8 cellular contexts compared by ENCODE assay signal in genomic region chr17:18224428-18225120, GRCh38. TPM values are rescaled to one million over a fixed set of nuclear protein-coding genes. Genes with fewer than 3 reads are reported as not detected.
A peak's percentile ranks its signal among the peaks of the same experiment; 100 is the strongest.
DNase-seq lines count a peak whose midpoint lies in the region; ATAC-seq, FAIRE-seq and TF ChIP-seq lines count a peak whose summit lies in the region.

No MANE protein-coding gene starts in this region.

- peaks cover 3% of the 10 kb centered on the region for H3K9me1 ChIP-seq in K562 (ENCODE audit: control insufficient read depth, insufficient read depth, low read length)

- H3K4me3 Mint-ChIP-seq in activated CD8-positive, alpha-beta memory T cell treated with anti-CD3 and anti-CD28 coated beads, Interleukin-2, amount 10 ng/mL, durations not matched to agents 7 days and 5 days: peak overlapping the region; percentile 68

- POLR2A ChIA-PET in K562 (lab: Yijun Ruan, JAX): no interaction called here

- H3K36me3 Mint-ChIP-seq in activated CD8-positive, alpha-beta memory T cell treated with anti-CD3 and anti-CD28 coated beads, Interleukin-2, amount 10 ng/mL, durations not matched to agents 7 days and 5 days: peaks cover 2% of the 10 kb centered on the region

- H3K9me3 ChIP-seq in K562 (replicated peaks; ENCODE audit: control insufficient read depth, insufficient read depth, low read depth, low read length) (no peaks in the 10 kb centered on the region), kidney (ENCODE audit: control insufficient read depth in 1 of 2, low read length in 2 of 2) (no peaks in the 10 kb centered on the region), transverse colon (no peaks in the 10 kb centered on the region)

- H3K27ac ChIP-seq in K562 (ENCODE audit: extremely low read depth, low read depth, low read length) (peak overlapping the region; percentile 27; the same call in 1 of the 3 replicates), kidney (ENCODE audit: low read depth in 2 of 2, low read length in 2 of 2) (no peak overlapping the region), transverse colon (peak overlapping the region; percentile 54 to 70 (median 60))

- peak overlapping the region; percentile 98 for H2AFZ ChIP-seq in K562 (ENCODE audit: low read depth, low read length)

- no peak for TF ChIP-seq RAD21 in K562 (CRISPR knock-in tag; conservative IDR thresholded peaks at IDR 0.05 in 1 of 2, IDR thresholded peaks at IDR 0.05 in 1 of 2)

- no peaks in the 10 kb centered on the region for H3K27me3 Mint-ChIP-seq in activated CD8-positive, alpha-beta memory T cell treated with anti-CD3 and anti-CD28 coated beads, Interleukin-2, amount 10 ng/mL, durations not matched to agents 7 days and 5 days

- H3K4me1 ChIP-seq in K562 (replicated peaks in 1 of 2; ENCODE audit: control insufficient read depth in 2 of 2, insufficient read depth in 2 of 2, low read length in 2 of 2) (peaks cover 4 to 32% of the 10 kb centered on the region in 2 experiments; a peak in 3 of 5 replicates), kidney (ENCODE audit: control insufficient read depth in 1 of 2, insufficient read depth in 1 of 2, low read depth in 1 of 2, low read length in 2 of 2) (peaks cover 6% of the 10 kb centered on the region in 2 donors), transverse colon (peaks cover 5 to 15% (median 14%) of the 10 kb centered on the region in 4 donors)

- H3K79me2 ChIP-seq in K562 (ENCODE audit: control insufficient read depth, insufficient read depth, low read length): peaks cover 8% of the 10 kb centered on the region; the same call in 2 of the 3 replicates

- no peak for TF ChIP-seq CTCF in K562 (IDR thresholded peaks at IDR 0.05 in 2 of 3, conservative IDR thresholded peaks at IDR 0.05 in 1 of 3; ENCODE audit: insufficient read depth in 2 of 3, low read depth in 1 of 3, low read length in 3 of 3)
- no peak for TF ChIP-seq CTCF in kidney (IDR thresholded peaks at IDR 0.05; ENCODE audit: borderline replicate concordance, extremely low read depth, insufficient read depth)
- no peak for TF ChIP-seq CTCF in transverse colon (IDR thresholded peaks at IDR 0.05)

- peak overlapping the region; percentile 77 for H3K4me2 ChIP-seq in K562 (ENCODE audit: insufficient read depth, low read length)

- no peak for DNase-seq in activated CD8-positive, alpha-beta memory T cell treated with anti-CD3 and anti-CD28 coated beads, Interleukin-2, amount 10 ng/mL, durations not matched to agents 7 days and 5 days
- no peak for DNase-seq in activated CD8-positive, alpha-beta memory T cell treated with anti-CD3 and anti-CD28 coated beads for 24 hours
- peak in 1 of 4 experiments; percentile 21 for DNase-seq in K562 (ENCODE audit: extremely low read depth in 1 of 4, low spot score in 3 of 4)
- no peak for DNase-seq in kidney
- no peak for DNase-seq in transverse colon
- no peak for DNase-seq in HuH-7.5 (ENCODE audit: low spot score)

- no peaks in the 10 kb centered on the region for H3K27me3 ChIP-seq in K562 (ENCODE audit: control insufficient read depth in 2 of 2, insufficient read depth in 2 of 2, low read length in 2 of 2)
- no peaks in the 10 kb centered on the region for H3K27me3 ChIP-seq in transverse colon

- no peaks in the 10 kb centered on the region for H3K36me3 ChIP-seq in K562 (ENCODE audit: control insufficient read depth, insufficient read depth, low read length)
- H3K36me3 ChIP-seq in kidney (ENCODE audit: control insufficient read depth in 1 of 2, insufficient read depth in 2 of 2, low read length in 2 of 2): no peaks in the 10 kb centered on the region
- no peaks in the 10 kb centered on the region for H3K36me3 ChIP-seq in transverse colon

- no peaks in the 10 kb centered on the region for H3K9me3 Mint-ChIP-seq in activated CD8-positive, alpha-beta memory T cell treated with anti-CD3 and anti-CD28 coated beads, Interleukin-2, amount 10 ng/mL, durations not matched to agents 7 days and 5 days (ENCODE audit: low read depth)

- H3K4me1 Mint-ChIP-seq in activated CD8-positive, alpha-beta memory T cell treated with anti-CD3 and anti-CD28 coated beads, Interleukin-2, amount 10 ng/mL, durations not matched to agents 7 days and 5 days: peaks cover 25% of the 10 kb centered on the region

- no peak for TF ChIP-seq EP300 in K562 (IDR thresholded peaks at IDR 0.05; ENCODE audit: low read length)
- TF ChIP-seq EP300 in transverse colon (IDR thresholded peaks at IDR 0.05; ENCODE audit: low read depth): no peak

- H3K9ac ChIP-seq in K562 (ENCODE audit: insufficient read depth in 1 of 2, low read depth in 2 of 2, low read length in 2 of 2) (peak overlapping the region; percentile 36 to 76; a peak in 2 of 4 replicates), kidney (ENCODE audit: low read length in 2 of 2) (peak overlapping the region; percentile 51 to 81)

- no TSS peak for BruUV-seq in K562 (replicated peaks; lab: Mats Ljungman, UMichigan)

- in situ Hi-C loops in K562 (cut with MboI): loop anchor here (25.0 kb wide), 1 partner anchor 338 kb away; no protein-coding TSS in a partner anchor
- in situ Hi-C loops in transverse colon (cut with MboI; ENCODE audit: low pct_ligation_motif_present in 1 of 4, low pct_unique_long_range_greater_than_20kb in 1 of 4, low sequenced_read_pairs in 3 of 4): no loop called here

- peak overlapping the region; percentile 52 for H3K27ac Mint-ChIP-seq in activated CD8-positive, alpha-beta memory T cell treated with anti-CD3 and anti-CD28 coated beads, Interleukin-2, amount 10 ng/mL, durations not matched to agents 7 days and 5 days

- WGBS in K562 (ENCODE audit: insufficient coverage, low coverage, missing lambda C conversion rate): 31% methylated on average over 14 of the region's 21 CpGs
- WGBS in transverse colon (ENCODE audit: low coverage in 1 of 2), 2 donors: 0 to 56% methylated on average over 2 to 21 of the region's 21 CpGs

- intact Hi-C loops in K562 (cut with micrococcal nuclease): no loop called here
- intact Hi-C loops in kidney (cut with DNase I): no loop called here
- intact Hi-C loops in transverse colon (cut with DNase I; ENCODE audit: low total_unique reads): no loop called here

- FAIRE-seq in K562 (lab: Jason Lieb, UNC) (no peak), kidney (lab: Jason Lieb, UNC) (no peak)

- ATAC-seq in activated CD8-positive, alpha-beta memory T cell treated with anti-CD3 and anti-CD28 coated beads, Interleukin-2, amount 10 ng/mL, durations not matched to agents 7 days and 5 days: no peak
- no peak for ATAC-seq in K562
- no peak for ATAC-seq in GM18498 (IDR thresholded peaks at IDR 0.05; ENCODE audit: unreplicated experiment)
- no peak for ATAC-seq in GM21423 (IDR thresholded peaks at IDR 0.05; ENCODE audit: unreplicated experiment)

- H4K20me1 ChIP-seq in K562 (replicated peaks; ENCODE audit: control insufficient read depth, insufficient read depth, low read length): no peaks in the 10 kb centered on the region

- TF ChIP-seq POLR2A in K562 (conservative IDR thresholded peaks at IDR 0.05) (no peak), transverse colon (IDR thresholded peaks at IDR 0.05) (no peak)

- no peak overlapping the region for H3K4me3 ChIP-seq in K562
- H3K4me3 ChIP-seq in kidney (ENCODE audit: low read length in 2 of 2): peak overlapping the region; percentile 56 to 70
- peak overlapping the region in 3 of 4 donors; percentile 28 to 51 (median 31) for H3K4me3 ChIP-seq in transverse colon

- CTCF ChIA-PET in activated CD8-positive, alpha-beta memory T cell treated with anti-CD3 and anti-CD28 coated beads, Interleukin-2, amount 10 ng/mL, durations not matched to agents 7 days and 5 days (lab: Charles Lee): interaction anchor here (1.1 to 1.2 kb wide), 3 partner anchors 9 to 84 kb away, joined by 3 to 5 read pairs (median 3); no protein-coding TSS in a partner anchor
- CTCF ChIA-PET in K562 (lab: Yijun Ruan, JAX; ENCODE audit: low intra/inter-chr PET ratio): no interaction called here

RNA-seq across cellular contexts. Expression of gene LLGL1, which starts 0.9 kb away (rescaled TPM):
- total RNA-seq in activated CD8-positive, alpha-beta memory T cell treated with anti-CD3 and anti-CD28 coated beads, Interleukin-2, amount 10 ng/mL, durations not matched to agents 7 days and 5 days: 10 to 100 TPM; 23.8 to 24.8 TPM
- total RNA-seq in K562 (2011; cell fraction: chromatin; rRNA removed; ENCODE audit: low replicate concordance): 9.5 and 31.3 TPM in 2 replicates
- total RNA-seq in K562 (2011; cell fraction: nucleolus; rRNA removed): 21.2 and 23.6 TPM in 2 replicates
- 13.2 and 14.3 TPM in 2 replicates for total RNA-seq in K562 (2011; cell fraction: nucleoplasm; rRNA removed)
- 8.2 and 11.3 TPM in 2 replicates for total RNA-seq in K562 (2014; rRNA removed)
- total RNA-seq in K562 (2014; rRNA removed; fragmentation: Illumina TruSeq; extraction: Trizol): 1.4 and 1.7 TPM in 2 replicates
- total RNA-seq in K562 (2015; rRNA removed; fragmentation: Illumina TruSeq; extraction: Trizol): 4.0 and 4.2 TPM in 2 replicates
- total RNA-seq in K562 (2021): 12.4 and 12.9 TPM in 2 replicates
- polyA plus RNA-seq in K562 (2011; rRNA removed): 6.4 and 9.2 TPM in 2 replicates
- 9.5 and 22.7 TPM in 2 replicates for polyA plus RNA-seq in K562 (2011; cell fraction: cytosol; rRNA removed)
- polyA plus RNA-seq in K562 (2011; cell fraction: nucleus; rRNA removed): 16.1 and 20.2 TPM in 2 replicates
- polyA plus RNA-seq in K562 (2012): 7.3 and 10.7 TPM in 2 replicates
- polyA plus RNA-seq in K562 (2014; fragmentation: Illumina TruSeq; extraction: Trizol): 3.7 and 8.4 TPM in 2 replicates
- under 1 TPM in 1 of 2 experiments, not detected in 1; 0.11 TPM for polyA plus RNA-seq in K562 (2014; fragmentation: Nextera tagmentation; extraction: Ambion mirVana)
- 10.7 and 11.9 TPM in 2 replicates for polyA plus RNA-seq in K562 (2014; rRNA removed)
- polyA minus RNA-seq in K562 (2011; rRNA and poly(A)+ RNA removed): 2.5 and 5.3 TPM in 2 replicates
- polyA minus RNA-seq in K562 (2011; cell fraction: cytosol; rRNA and poly(A)+ RNA removed): 8.2 and 8.6 TPM in 2 replicates
- polyA minus RNA-seq in K562 (2011; cell fraction: nucleus; rRNA and poly(A)+ RNA removed): 5.5 and 6.7 TPM in 2 replicates
- total RNA-seq in kidney: 13.7 TPM
- polyA plus RNA-seq in kidney (ENCODE audit: insufficient read depth, low read depth, low replicate concordance): 8.0 TPM
- 10 to 100 TPM; 11.1 to 18.0 (median 14.9) TPM for total RNA-seq in transverse colon

RNA-seq across cellular contexts. Expression of gene FLII, which starts 34.0 kb away (rescaled TPM):
- 100 to 1,000 TPM; 338 to 357 TPM for total RNA-seq in activated CD8-positive, alpha-beta memory T cell treated with anti-CD3 and anti-CD28 coated beads, Interleukin-2, amount 10 ng/mL, durations not matched to agents 7 days and 5 days
- 135 and 339 TPM in 2 replicates for total RNA-seq in K562 (2011; cell fraction: chromatin; rRNA removed; ENCODE audit: low replicate concordance)
- total RNA-seq in K562 (2011; cell fraction: nucleolus; rRNA removed): 168 and 180 TPM in 2 replicates
- total RNA-seq in K562 (2011; cell fraction: nucleoplasm; rRNA removed): 115 and 116 TPM in 2 replicates
- total RNA-seq in K562 (2014; rRNA removed): 82.5 and 117 TPM in 2 replicates
- 57.2 and 64.8 TPM in 2 replicates for total RNA-seq in K562 (2014; rRNA removed; fragmentation: Illumina TruSeq; extraction: Trizol)
- 65.9 and 71.4 TPM in 2 replicates for total RNA-seq in K562 (2015; rRNA removed; fragmentation: Illumina TruSeq; extraction: Trizol)
- 116 and 121 TPM in 2 replicates for total RNA-seq in K562 (2021)
- polyA plus RNA-seq in K562 (2011; rRNA removed): 126 and 140 TPM in 2 replicates
- polyA plus RNA-seq in K562 (2011; cell fraction: cytosol; rRNA removed): 150 and 255 TPM in 2 replicates
- polyA plus RNA-seq in K562 (2011; cell fraction: nucleus; rRNA removed): 312 and 400 TPM in 2 replicates
- polyA plus RNA-seq in K562 (2012): 87.1 and 120 TPM in 2 replicates
- 92.6 and 108 TPM in 2 replicates for polyA plus RNA-seq in K562 (2014; fragmentation: Illumina TruSeq; extraction: Trizol)
- polyA plus RNA-seq in K562 (2014; fragmentation: Nextera tagmentation; extraction: Ambion mirVana): 10 to 100 TPM; 11.7 to 14.4 TPM
- polyA plus RNA-seq in K562 (2014; rRNA removed): 86.9 and 88.9 TPM in 2 replicates
- polyA minus RNA-seq in K562 (2011; rRNA and poly(A)+ RNA removed): 124 and 145 TPM in 2 replicates
- polyA minus RNA-seq in K562 (2011; cell fraction: cytosol; rRNA and poly(A)+ RNA removed): 107 and 114 TPM in 2 replicates
- polyA minus RNA-seq in K562 (2011; cell fraction: nucleus; rRNA and poly(A)+ RNA removed): 59.5 and 63.8 TPM in 2 replicates
- 301 TPM for total RNA-seq in kidney
- polyA plus RNA-seq in kidney (ENCODE audit: insufficient read depth, low read depth, low replicate concordance): 139 TPM
- total RNA-seq in transverse colon: 100 to 1,000 TPM; 365 to 919 (median 428) TPM

RNA-seq across cellular contexts. Expression of gene MIEF2, which starts 35.9 kb away (rescaled TPM):
- total RNA-seq in activated CD8-positive, alpha-beta memory T cell treated with anti-CD3 and anti-CD28 coated beads, Interleukin-2, amount 10 ng/mL, durations not matched to agents 7 days and 5 days: 1 to 10 TPM; 8.4 to 10.0 TPM
- total RNA-seq in K562 (2011; cell fraction: chromatin; rRNA removed; ENCODE audit: low replicate concordance): 8.1 and 23.7 TPM in 2 replicates
- 20.5 and 26.8 TPM in 2 replicates for total RNA-seq in K562 (2011; cell fraction: nucleolus; rRNA removed)
- total RNA-seq in K562 (2011; cell fraction: nucleoplasm; rRNA removed): 12.3 and 12.8 TPM in 2 replicates
- total RNA-seq in K562 (2014; rRNA removed) (4.0 and 6.4 TPM in 2 replicates), K562 (2014; rRNA removed; fragmentation: Illumina TruSeq; extraction: Trizol) (0.77 and 1.2 TPM in 2 replicates), K562 (2015; rRNA removed; fragmentation: Illumina TruSeq; extraction: Trizol) (2.4 and 2.8 TPM in 2 replicates), K562 (2021) (7.8 and 8.2 TPM in 2 replicates), kidney (25.3 TPM), transverse colon (10 to 100 TPM in 3 of 4 donors, 1 to 10 TPM in 1; 7.4 to 48.0 (median 21.0) TPM)
- polyA plus RNA-seq in K562 (2011; rRNA removed) (3.0 and 5.9 TPM in 2 replicates), K562 (2014; fragmentation: Illumina TruSeq; extraction: Trizol) (1.6 and 3.6 TPM in 2 replicates), K562 (2014; fragmentation: Nextera tagmentation; extraction: Ambion mirVana) (under 1 TPM; 0.10 to 0.21 TPM), K562 (2014; rRNA removed) (3.8 and 4.7 TPM in 2 replicates), kidney (ENCODE audit: insufficient read depth, low read depth, low replicate concordance) (19.3 TPM)
- polyA plus RNA-seq in K562 (2011; cell fraction: cytosol; rRNA removed): 8.2 and 13.6 TPM in 2 replicates
- 24.6 and 25.0 TPM in 2 replicates for polyA plus RNA-seq in K562 (2011; cell fraction: nucleus; rRNA removed)
- polyA plus RNA-seq in K562 (2012): 6.5 and 7.8 TPM in 2 replicates
- polyA minus RNA-seq in K562 (2011; rRNA and poly(A)+ RNA removed): 3.6 and 5.1 TPM in 2 replicates
- polyA minus RNA-seq in K562 (2011; cell fraction: cytosol; rRNA and poly(A)+ RNA removed): 4.9 and 5.6 TPM in 2 replicates
- polyA minus RNA-seq in K562 (2011; cell fraction: nucleus; rRNA and poly(A)+ RNA removed): 11.4 and 14.9 TPM in 2 replicates

RNA-seq across cellular contexts. Expression of gene ALKBH5, which starts 40.9 kb away (rescaled TPM):
- total RNA-seq in activated CD8-positive, alpha-beta memory T cell treated with anti-CD3 and anti-CD28 coated beads, Interleukin-2, amount 10 ng/mL, durations not matched to agents 7 days and 5 days: 100 to 1,000 TPM; 111 to 126 TPM
- total RNA-seq in K562 (2011; cell fraction: chromatin; rRNA removed; ENCODE audit: low replicate concordance): 13.7 and 27.0 TPM in 2 replicates
- 25.8 and 27.0 TPM in 2 replicates for total RNA-seq in K562 (2011; cell fraction: nucleolus; rRNA removed)
- 21.0 and 29.0 TPM in 2 replicates for total RNA-seq in K562 (2011; cell fraction: nucleoplasm; rRNA removed)
- total RNA-seq in K562 (2014; rRNA removed): 49.2 and 63.0 TPM in 2 replicates
- 34.6 and 37.5 TPM in 2 replicates for total RNA-seq in K562 (2014; rRNA removed; fragmentation: Illumina TruSeq; extraction: Trizol)
- total RNA-seq in K562 (2015; rRNA removed; fragmentation: Illumina TruSeq; extraction: Trizol): 46.6 and 47.4 TPM in 2 replicates
- total RNA-seq in K562 (2021): 70.0 and 73.8 TPM in 2 replicates
- 51.7 and 52.6 TPM in 2 replicates for polyA plus RNA-seq in K562 (2011; rRNA removed)
- polyA plus RNA-seq in K562 (2011; cell fraction: cytosol; rRNA removed): 72.8 and 75.5 TPM in 2 replicates
- 25.7 and 27.6 TPM in 2 replicates for polyA plus RNA-seq in K562 (2011; cell fraction: nucleus; rRNA removed)
- polyA plus RNA-seq in K562 (2012): 30.7 and 36.5 TPM in 2 replicates
- polyA plus RNA-seq in K562 (2014; fragmentation: Illumina TruSeq; extraction: Trizol): 47.2 and 52.2 TPM in 2 replicates
- polyA plus RNA-seq in K562 (2014; fragmentation: Nextera tagmentation; extraction: Ambion mirVana): 10 to 100 TPM; 11.4 to 18.0 TPM
- polyA plus RNA-seq in K562 (2014; rRNA removed): 38.4 and 48.0 TPM in 2 replicates
- 59.1 and 79.4 TPM in 2 replicates for polyA minus RNA-seq in K562 (2011; rRNA and poly(A)+ RNA removed)
- polyA minus RNA-seq in K562 (2011; cell fraction: cytosol; rRNA and poly(A)+ RNA removed): 74.9 and 81.0 TPM in 2 replicates
- polyA minus RNA-seq in K562 (2011; cell fraction: nucleus; rRNA and poly(A)+ RNA removed): 12.4 and 19.2 TPM in 2 replicates
- 94.4 TPM for total RNA-seq in kidney
- 67.1 TPM for polyA plus RNA-seq in kidney (ENCODE audit: insufficient read depth, low read depth, low replicate concordance)
- total RNA-seq in transverse colon: 100 to 1,000 TPM in 2 of 4 donors, 10 to 100 TPM in 2; 69.2 to 109 (median 88.4) TPM

Comparison
In these comparisons a context has a peak if more than half of its experiments do, and no peak if none do; other contexts are left out.
1. H3K27ac ChIP-seq: peak in K562 (single experiment) and transverse colon (4 of 4); none in kidney (0 of 2).